16 cellular contexts compared by ENCODE assay signal in the genomic region with DNA sequence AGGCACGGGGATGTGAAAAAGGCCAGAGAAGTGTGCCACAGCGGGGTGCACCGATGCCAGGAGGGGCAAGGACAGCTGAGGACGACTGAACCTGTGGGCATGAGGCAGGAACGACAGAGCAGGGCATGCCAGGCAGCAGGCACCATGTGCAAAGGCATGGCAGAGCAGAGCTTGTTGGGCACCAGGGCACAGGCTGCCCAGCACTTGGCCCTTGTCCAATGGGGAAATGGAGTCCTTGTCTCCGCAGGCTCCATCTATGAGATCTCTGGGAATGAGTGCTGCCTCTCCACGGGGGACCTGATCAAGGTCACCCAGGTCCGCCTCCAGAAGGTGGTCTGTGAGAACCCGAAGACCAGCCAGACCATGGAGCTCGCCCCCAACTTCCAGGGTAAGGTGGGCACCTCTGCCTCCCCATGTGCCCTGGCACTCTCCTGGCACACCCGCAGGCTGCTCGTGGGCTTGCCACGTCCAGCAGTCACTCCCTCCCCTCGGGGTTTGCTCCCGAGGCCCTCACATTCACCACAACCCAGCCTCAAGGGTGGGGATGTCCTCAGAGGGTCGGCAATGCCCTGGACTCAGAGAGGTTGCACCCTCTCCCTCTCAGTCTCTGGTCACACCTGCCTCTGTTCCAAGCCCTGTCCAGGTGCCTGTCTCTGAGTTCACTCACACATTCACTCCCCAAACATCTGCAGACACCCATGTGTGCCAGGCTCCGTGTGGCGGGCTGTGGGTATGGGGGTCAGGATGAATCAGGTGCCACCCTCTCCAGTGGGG. TPM values are rescaled to one million over a fixed set of nuclear protein-coding genes. Genes with fewer than 3 reads are reported as not detected.
DNase-seq lines count a peak whose midpoint lies in the region; ATAC-seq, FAIRE-seq and TF ChIP-seq lines count a peak whose summit lies in the region.
"Had no signal": no experiment of that assay in that cellular context is flagged by ENCODE, and none has a peak within 500 bp of the region (broad histone marks: within the 10 kb centered on the region; RNA-seq: fewer than 3 reads in every experiment).

No MANE protein-coding gene starts in this region.

- H3K36me3 ChIP-seq in ACC112 (ENCODE audit: insufficient read depth, low read length) (no peaks in the 10 kb centered on the region; the same call in 1 of the 2 replicates), K562 (ENCODE audit: control insufficient read depth, insufficient read depth, low read length) (peaks cover 2% of the 10 kb centered on the region; the same call in 1 of the 3 replicates), right atrium auricular region (no peaks in the 10 kb centered on the region), MG63 (no peaks in the 10 kb centered on the region)
- H3K36me3 ChIP-seq: BE2C had no signal

- TF ChIP-seq CTCF in K562 (IDR thresholded peaks at IDR 0.05 in 2 of 3, conservative IDR thresholded peaks at IDR 0.05 in 1 of 3; ENCODE audit: insufficient read depth in 2 of 3, low read depth in 1 of 3, low read length in 3 of 3) (no peak), natural killer cell (IDR thresholded peaks at IDR 0.05) (no peak), right atrium auricular region (IDR thresholded peaks at IDR 0.05) (no peak), mesothelial cell of epicardium (IDR thresholded peaks at IDR 0.05; ENCODE audit: unreplicated experiment) (no peak)

- DNase-seq in D341Med (ENCODE audit: low spot score) (peak; percentile 18), K562 (ENCODE audit: extremely low read depth in 1 of 4, low spot score in 3 of 4) (no peak), natural killer cell (no peak), right atrium auricular region (ENCODE audit: low spot score) (no peak), mesothelial cell of epicardium (ENCODE audit: low spot score in 2 of 2, unreplicated experiment in 2 of 2) (no peak), MG63 (no peak)
- DNase-seq: BE2C; cortex of kidney; GF-D8; HCEC 1CT; NCI-H146; NCI-H524; stimulated activated CD8-positive, alpha-beta memory T cell treated with anti-CD3 and anti-CD28 coated beads, Interleukin-4, amount 100 ng/mL, for 48 hours had no signal

- H3K4me1 Mint-ChIP-seq in natural killer cell (peaks cover 38 to 68% of the 10 kb centered on the region in 2 donors), mesothelial cell of epicardium (peaks cover 6% of the 10 kb centered on the region)

- H2AFZ ChIP-seq in ACC112 (ENCODE audit: low read length, unreplicated experiment) (no peak overlapping the region), K562 (ENCODE audit: low read depth, low read length) (no peak overlapping the region)

- H3K27ac Mint-ChIP-seq in natural killer cell (peak overlapping the region; percentile 91 to 95), mesothelial cell of epicardium (no peak overlapping the region)

- H3K4me3 ChIP-seq in ACC112 (ENCODE audit: low read depth, low read length) (no peak overlapping the region), K562 (no peak overlapping the region), right atrium auricular region (no peak overlapping the region), MG63 (no peak overlapping the region)

- peaks cover 6% of the 10 kb centered on the region for H3K4me1 ChIP-seq in ACC112 (ENCODE audit: control insufficient read depth, insufficient read depth, low read length, unreplicated experiment)
- H3K4me1 ChIP-seq in K562 (replicated peaks in 1 of 2; ENCODE audit: control insufficient read depth in 2 of 2, insufficient read depth in 2 of 2, low read length in 2 of 2), result peaks cover 4 to 36% of the 10 kb centered on the region in 2 experiments; a peak in 4 of 5 replicates
- H3K4me1 ChIP-seq in right atrium auricular region, result peaks cover 0 to 13% of the 10 kb centered on the region in 2 donors
- H3K4me1 ChIP-seq: BE2C had no signal

- TF ChIP-seq RAD21 in K562 (CRISPR knock-in tag; conservative IDR thresholded peaks at IDR 0.05 in 1 of 2, IDR thresholded peaks at IDR 0.05 in 1 of 2), result no peak

- FAIRE-seq in K562 (lab: Jason Lieb, UNC), result no peak

- intact Hi-C loops in K562 (cut with micrococcal nuclease), result no loop called here
- intact Hi-C loops in natural killer cell (cut with micrococcal nuclease), result no loop called here

- H3K9ac ChIP-seq in K562 (ENCODE audit: insufficient read depth in 1 of 2, low read depth in 2 of 2, low read length in 2 of 2), result peak overlapping the region in 1 of 2 experiments; percentile 79; a peak in 2 of 4 replicates

- POLR2A ChIA-PET in K562 (lab: Yijun Ruan, JAX), result interaction anchor here (3.0 kb wide), 1 partner anchor 10 kb away, joined by 16 read pairs; no protein-coding TSS in a partner anchor

- H3K4me3 Mint-ChIP-seq in natural killer cell, result peak overlapping the region; percentile 37
- no peak overlapping the region for H3K4me3 Mint-ChIP-seq in mesothelial cell of epicardium

- peaks cover 17% of the 10 kb centered on the region for H3K79me2 ChIP-seq in ACC112 (ENCODE audit: control insufficient read depth, insufficient read depth, low read length, unreplicated experiment)
- H3K79me2 ChIP-seq in K562 (ENCODE audit: control insufficient read depth, insufficient read depth, low read length), result peaks cover 3% of the 10 kb centered on the region; the same call in 1 of the 3 replicates

- no peaks in the 10 kb centered on the region for H3K9me1 ChIP-seq in K562 (ENCODE audit: control insufficient read depth, insufficient read depth, low read length)

- TF ChIP-seq EP300 in K562 (IDR thresholded peaks at IDR 0.05; ENCODE audit: low read length), result no peak

- 72% methylated on average over 18 of the region's 18 CpGs for WGBS in K562 (ENCODE audit: insufficient coverage, low coverage, missing lambda C conversion rate)

- H3K27me3 ChIP-seq in ACC112 (ENCODE audit: insufficient read depth, low read length), result no peaks in the 10 kb centered on the region
- no peaks in the 10 kb centered on the region for H3K27me3 ChIP-seq in K562 (ENCODE audit: control insufficient read depth in 2 of 2, insufficient read depth in 2 of 2, low read length in 2 of 2)
- no peaks in the 10 kb centered on the region for H3K27me3 ChIP-seq in right atrium auricular region
- no peaks in the 10 kb centered on the region for H3K27me3 ChIP-seq in MG63
- H3K27me3 ChIP-seq: BE2C had no signal

- H3K9me3 ChIP-seq in K562 (replicated peaks; ENCODE audit: control insufficient read depth, insufficient read depth, low read depth, low read length), result no peaks in the 10 kb centered on the region
- H3K9me3 ChIP-seq in right atrium auricular region, result no peaks in the 10 kb centered on the region
- no peaks in the 10 kb centered on the region for H3K9me3 ChIP-seq in MG63
- H3K9me3 ChIP-seq: BE2C had no signal

- H3K4me2 ChIP-seq in K562 (ENCODE audit: insufficient read depth, low read length), result no peak overlapping the region

- H3K27ac ChIP-seq in ACC112 (ENCODE audit: low read depth, low read length) (peak overlapping the region; percentile 71; the same call in 1 of the 2 replicates), K562 (ENCODE audit: extremely low read depth, low read depth, low read length) (no peak overlapping the region), right atrium auricular region (no peak overlapping the region)

- no peaks in the 10 kb centered on the region; the same call in 1 of the 2 replicates for H4K20me1 ChIP-seq in K562 (replicated peaks; ENCODE audit: control insufficient read depth, insufficient read depth, low read length)

- H3K36me3 Mint-ChIP-seq in natural killer cell, result peaks cover 10% of the 10 kb centered on the region
- no peaks in the 10 kb centered on the region for H3K36me3 Mint-ChIP-seq in mesothelial cell of epicardium

- CTCF ChIA-PET in K562 (lab: Yijun Ruan, JAX; ENCODE audit: low intra/inter-chr PET ratio), result no interaction called here

- ATAC-seq in K562 (no peak), natural killer cell (no peak), HG03439 (IDR thresholded peaks at IDR 0.05; ENCODE audit: unreplicated experiment) (no peak)
- ATAC-seq: Right ventricle myocardium inferior had no signal

- BruUV-seq in K562 (replicated peaks; lab: Mats Ljungman, UMichigan), result no TSS peak

- TF ChIP-seq POLR2A in K562 (conservative IDR thresholded peaks at IDR 0.05), result no peak

- H3K9me3 Mint-ChIP-seq in natural killer cell (no peaks in the 10 kb centered on the region), mesothelial cell of epicardium (no peaks in the 10 kb centered on the region)

- in situ Hi-C loops in K562 (cut with MboI), result no loop called here

- H3K27me3 Mint-ChIP-seq in natural killer cell (ENCODE audit: low read depth in 2 of 2) (no peaks in the 10 kb centered on the region), mesothelial cell of epicardium (ENCODE audit: low read depth) (peaks cover 16% of the 10 kb centered on the region)

RNA-seq across cellular contexts. Expression of a gene that starts 4.2 kb away (rescaled TPM):
- 11.1 and 36.1 TPM in 2 replicates for total RNA-seq in K562 (2011; cell fraction: chromatin; rRNA removed; ENCODE audit: low replicate concordance)
- 23.2 and 25.5 TPM in 2 replicates for total RNA-seq in K562 (2011; cell fraction: nucleolus; rRNA removed)
- total RNA-seq in K562 (2011; cell fraction: nucleoplasm; rRNA removed), result 18.8 and 19.5 TPM in 2 replicates
- total RNA-seq in K562 (2014; rRNA removed) (10.8 and 12.6 TPM in 2 replicates), K562 (2014; rRNA removed; fragmentation: Illumina TruSeq; extraction: Trizol) (4.2 and 6.8 TPM in 2 replicates), K562 (2015; rRNA removed; fragmentation: Illumina TruSeq; extraction: Trizol) (4.6 and 4.9 TPM in 2 replicates), K562 (2021) (12.7 TPM in 2 replicates), natural killer cell (100 to 1,000 TPM; 104 to 234 (median 122) TPM), right atrium auricular region (10 to 100 TPM in 1 of 2 donors, 1 to 10 TPM in 1; 7.4 to 13.1 TPM), mesothelial cell of epicardium (0.63 to 0.97 TPM (median 0.86 TPM) in 3 replicates)
- polyA plus RNA-seq in K562 (2011; rRNA removed) (8.5 and 16.9 TPM in 2 replicates), K562 (2014; fragmentation: Illumina TruSeq; extraction: Trizol) (8.0 and 9.5 TPM in 2 replicates), K562 (2014; fragmentation: Nextera tagmentation; extraction: Ambion mirVana) (1 to 10 TPM; 2.3 to 3.4 TPM), K562 (2014; rRNA removed) (11.7 and 12.8 TPM in 2 replicates)
- 15.5 and 15.9 TPM in 2 replicates for polyA plus RNA-seq in K562 (2011; cell fraction: cytosol; rRNA removed)
- 23.2 and 24.7 TPM in 2 replicates for polyA plus RNA-seq in K562 (2011; cell fraction: nucleus; rRNA removed)
- polyA plus RNA-seq in K562 (2012), result 8.4 and 16.6 TPM in 2 replicates
- 7.9 and 9.4 TPM in 2 replicates for polyA minus RNA-seq in K562 (2011; rRNA and poly(A)+ RNA removed)
- 7.0 and 10.6 TPM in 2 replicates for polyA minus RNA-seq in K562 (2011; cell fraction: cytosol; rRNA and poly(A)+ RNA removed)
- polyA minus RNA-seq in K562 (2011; cell fraction: nucleus; rRNA and poly(A)+ RNA removed), result 8.6 and 11.6 TPM in 2 replicates
- total RNA-seq in MG63 (2014; rRNA removed; shearing (Covaris generic); ENCODE audit: low replicate concordance), result 8.9 and 9.0 TPM in 2 replicates

RNA-seq across cellular contexts. Expression of a gene that starts 37.8 kb away (rescaled TPM):
- total RNA-seq in K562 (2011; cell fraction: chromatin; rRNA removed; ENCODE audit: low replicate concordance), result 37.6 and 39.9 TPM in 2 replicates
- 42.4 and 43.4 TPM in 2 replicates for total RNA-seq in K562 (2011; cell fraction: nucleolus; rRNA removed)
- total RNA-seq in K562 (2011; cell fraction: nucleoplasm; rRNA removed), result 47.2 and 54.0 TPM in 2 replicates
- total RNA-seq in K562 (2014; rRNA removed) (177 and 243 TPM in 2 replicates), K562 (2014; rRNA removed; fragmentation: Illumina TruSeq; extraction: Trizol) (150 and 169 TPM in 2 replicates), K562 (2015; rRNA removed; fragmentation: Illumina TruSeq; extraction: Trizol) (136 and 144 TPM in 2 replicates), K562 (2021) (119 and 121 TPM in 2 replicates), natural killer cell (10 to 100 TPM; 40.6 to 60.1 (median 50.1) TPM), right atrium auricular region (10 to 100 TPM; 16.9 to 27.8 TPM), mesothelial cell of epicardium (23.1 to 25.8 TPM (median 23.4 TPM) in 3 replicates)
- polyA plus RNA-seq in K562 (2011; rRNA removed) (177 and 222 TPM in 2 replicates), K562 (2014; fragmentation: Illumina TruSeq; extraction: Trizol) (198 and 207 TPM in 2 replicates), K562 (2014; fragmentation: Nextera tagmentation; extraction: Ambion mirVana) (100 to 1,000 TPM; 260 to 516 TPM), K562 (2014; rRNA removed) (265 and 295 TPM in 2 replicates)
- 110 and 113 TPM in 2 replicates for polyA plus RNA-seq in K562 (2011; cell fraction: cytosol; rRNA removed)
- 85.8 and 86.7 TPM in 2 replicates for polyA plus RNA-seq in K562 (2011; cell fraction: nucleus; rRNA removed)
- polyA plus RNA-seq in K562 (2012), result 103 and 129 TPM in 2 replicates
- polyA minus RNA-seq in K562 (2011; rRNA and poly(A)+ RNA removed), result 69.4 and 70.6 TPM in 2 replicates
- 40.0 and 42.4 TPM in 2 replicates for polyA minus RNA-seq in K562 (2011; cell fraction: cytosol; rRNA and poly(A)+ RNA removed)
- polyA minus RNA-seq in K562 (2011; cell fraction: nucleus; rRNA and poly(A)+ RNA removed), result 18.3 and 27.1 TPM in 2 replicates
- total RNA-seq in MG63 (2014; rRNA removed; shearing (Covaris generic); ENCODE audit: low replicate concordance), result 50.5 and 63.9 TPM in 2 replicates

RNA-seq across cellular contexts. Expression of a gene that starts 45.9 kb away (rescaled TPM):
- total RNA-seq in K562 (2011; cell fraction: chromatin; rRNA removed; ENCODE audit: low replicate concordance), result 20.9 and 25.0 TPM in 2 replicates
- 24.2 and 25.8 TPM in 2 replicates for total RNA-seq in K562 (2011; cell fraction: nucleolus; rRNA removed)
- total RNA-seq in K562 (2011; cell fraction: nucleoplasm; rRNA removed), result 22.5 and 26.0 TPM in 2 replicates
- total RNA-seq in K562 (2014; rRNA removed) (70.7 and 79.1 TPM in 2 replicates), K562 (2014; rRNA removed; fragmentation: Illumina TruSeq; extraction: Trizol) (74.6 and 79.6 TPM in 2 replicates), K562 (2015; rRNA removed; fragmentation: Illumina TruSeq; extraction: Trizol) (80.1 and 87.9 TPM in 2 replicates), K562 (2021) (66.7 and 75.3 TPM in 2 replicates), natural killer cell (10 to 100 TPM; 25.6 to 36.4 (median 28.0) TPM), right atrium auricular region (10 to 100 TPM; 17.9 to 23.9 TPM), mesothelial cell of epicardium (42.9 to 45.7 TPM (median 43.5 TPM) in 3 replicates)
- polyA plus RNA-seq in K562 (2011; rRNA removed) (89.6 and 101 TPM in 2 replicates), K562 (2014; fragmentation: Illumina TruSeq; extraction: Trizol) (107 and 132 TPM in 2 replicates), K562 (2014; fragmentation: Nextera tagmentation; extraction: Ambion mirVana) (10 to 100 TPM; 16.2 to 20.2 TPM), K562 (2014; rRNA removed) (83.0 and 89.5 TPM in 2 replicates)
- polyA plus RNA-seq in K562 (2011; cell fraction: cytosol; rRNA removed), result 74.3 and 80.9 TPM in 2 replicates
- polyA plus RNA-seq in K562 (2011; cell fraction: nucleus; rRNA removed), result 37.2 and 44.2 TPM in 2 replicates
- polyA plus RNA-seq in K562 (2012), result 53.6 and 64.5 TPM in 2 replicates
- 120 and 129 TPM in 2 replicates for polyA minus RNA-seq in K562 (2011; rRNA and poly(A)+ RNA removed)
- 48.7 and 53.1 TPM in 2 replicates for polyA minus RNA-seq in K562 (2011; cell fraction: cytosol; rRNA and poly(A)+ RNA removed)
- 12.4 and 24.0 TPM in 2 replicates for polyA minus RNA-seq in K562 (2011; cell fraction: nucleus; rRNA and poly(A)+ RNA removed)
- 68.6 and 72.5 TPM in 2 replicates for total RNA-seq in MG63 (2014; rRNA removed; shearing (Covaris generic); ENCODE audit: low replicate concordance)

RNA-seq across cellular contexts. Expression of a gene that starts 58.3 kb away (rescaled TPM):
- total RNA-seq in K562 (2011; cell fraction: chromatin; rRNA removed; ENCODE audit: low replicate concordance), result 1.3 and 1.6 TPM in 2 replicates
- 1.4 and 2.0 TPM in 2 replicates for total RNA-seq in K562 (2011; cell fraction: nucleolus; rRNA removed)
- total RNA-seq in K562 (2011; cell fraction: nucleoplasm; rRNA removed), result 1.1 and 1.6 TPM in 2 replicates
- total RNA-seq in K562 (2014; rRNA removed) (0.73 and 0.98 TPM in 2 replicates), K562 (2014; rRNA removed; fragmentation: Illumina TruSeq; extraction: Trizol) (0.36 and 0.38 TPM in 2 replicates), K562 (2015; rRNA removed; fragmentation: Illumina TruSeq; extraction: Trizol) (0.07 and 0.11 TPM in 2 replicates), K562 (2021) (0.74 and 0.98 TPM in 2 replicates), natural killer cell (under 1 TPM; 0.24 to 0.88 (median 0.75) TPM), right atrium auricular region (1 to 10 TPM in 1 of 2 donors, under 1 TPM in 1; 0.78 to 6.7 TPM), mesothelial cell of epicardium (7.4 to 8.8 TPM (median 8.4 TPM) in 3 replicates)
- polyA plus RNA-seq in K562 (2011; rRNA removed) (0.68 and 1.1 TPM in 2 replicates), K562 (2014; fragmentation: Illumina TruSeq; extraction: Trizol) (0.71 and 0.97 TPM in 2 replicates), K562 (2014; fragmentation: Nextera tagmentation; extraction: Ambion mirVana) (under 1 TPM; 0.10 to 0.41 TPM), K562 (2014; rRNA removed) (1.1 and 1.2 TPM in 2 replicates)
- 1.1 and 2.3 TPM in 2 replicates for polyA plus RNA-seq in K562 (2011; cell fraction: cytosol; rRNA removed)
- 0.70 and 1.6 TPM in 2 replicates for polyA plus RNA-seq in K562 (2011; cell fraction: nucleus; rRNA removed)
- 0.30 and 1.1 TPM in 2 replicates for polyA plus RNA-seq in K562 (2012)
- polyA minus RNA-seq in K562 (2011; rRNA and poly(A)+ RNA removed), result 0.53 and 0.54 TPM in 2 replicates
- polyA minus RNA-seq in K562 (2011; cell fraction: cytosol; rRNA and poly(A)+ RNA removed), result 0.48 TPM in 1 of 2 replicates, not detected in the other
- 0.27 and 0.56 TPM in 2 replicates for polyA minus RNA-seq in K562 (2011; cell fraction: nucleus; rRNA and poly(A)+ RNA removed)
- total RNA-seq in MG63 (2014; rRNA removed; shearing (Covaris generic); ENCODE audit: low replicate concordance), result not detected in 2 replicates
- total RNA-seq: Right ventricle myocardium inferior had no signal
